10 cellular contexts compared by ENCODE assay signal in genomic region chr20:61925555-61926252, GRCh38.
DNase-seq lines count a peak whose midpoint lies in the region; TF ChIP-seq lines count a peak whose summit lies in the region.
"Had no signal": no experiment of that assay in that cellular context is flagged by ENCODE, and none has a peak within 500 bp of the region (broad histone marks: within the 10 kb centered on the region; RNA-seq: fewer than 3 reads in every experiment).

No MANE protein-coding gene starts in this region.

- H3K4me1 ChIP-seq in osteoblast (ENCODE audit: insufficient read depth, low read length) = peaks cover 8% of the 10 kb centered on the region
- H3K4me1 ChIP-seq in stomach = no peaks in the 10 kb centered on the region
- H3K4me1 ChIP-seq: thyroid gland had no signal

- peak overlapping the region; percentile 82 for H3K27ac ChIP-seq in osteoblast (ENCODE audit: low read depth, low read length)
- H3K27ac ChIP-seq in stomach = no peak overlapping the region
- H3K27ac ChIP-seq: thyroid gland had no signal

- WGBS in stomach, 5 donors = 70 to 81% (median 74%) methylated on average over 21 of the region's 21 CpGs

- H3K4me2 ChIP-seq in osteoblast (ENCODE audit: insufficient read depth, low read length) = peak overlapping the region; percentile 69

- no peak for TF ChIP-seq EP300 in stomach (IDR thresholded peaks at IDR 0.05)

- no peak for TF ChIP-seq POLR2A in stomach (IDR thresholded peaks at IDR 0.05)

- H3K4me3 ChIP-seq in osteoblast (ENCODE audit: insufficient read depth, low read length) (peak overlapping the region; percentile 52), stomach (no peak overlapping the region)
- H3K4me3 ChIP-seq: thyroid gland had no signal

- peak overlapping the region; percentile 80 for H2AFZ ChIP-seq in osteoblast (ENCODE audit: low read length)

- no peaks in the 10 kb centered on the region for H3K9me3 ChIP-seq in osteoblast (ENCODE audit: low read depth, low read length)
- no peaks in the 10 kb centered on the region for H3K9me3 ChIP-seq in stomach
- H3K9me3 ChIP-seq: thyroid gland had no signal

- no peaks in the 10 kb centered on the region for H3K79me2 ChIP-seq in osteoblast (ENCODE audit: insufficient read depth, low read length)

- H3K36me3 ChIP-seq in osteoblast (ENCODE audit: insufficient read depth, low read length) = no peaks in the 10 kb centered on the region
- no peaks in the 10 kb centered on the region for H3K36me3 ChIP-seq in stomach
- H3K36me3 ChIP-seq: thyroid gland had no signal

- TF ChIP-seq CTCF in osteoblast (IDR thresholded peaks at IDR 0.05; ENCODE audit: extremely low read depth, low read depth, low read length) (no peak), stomach (IDR thresholded peaks at IDR 0.05) (no peak)

- DNase-seq in GOT3 (lab: John Stamatoyannopoulos, UW) (peak; percentile 73), NCI-H2029 treated with DMSO at 0.1 percent for 48 hours (lab: John Stamatoyannopoulos, UW) (peak; percentile 27), amniotic epithelial cell (ENCODE audit: low read depth) (peak; percentile 10), osteoblast (ENCODE audit: insufficient read length, low spot score, missing footprints) (peak; percentile 99), stomach (no peak)
- DNase-seq in activated CD4-positive, alpha-beta T cell treated with anti-CD3 and anti-CD28 coated beads for 1 hour = no peak
- no peak for DNase-seq in activated CD4-positive, alpha-beta T cell treated with anti-CD3 and anti-CD28 coated beads, Interleukin-2, amount 50 U/mL, for 48 hours
- DNase-seq in stimulated activated CD4-positive, alpha-beta T cell treated with anti-CD3 and anti-CD28 coated beads, Interleukin-2, amount 100 ng/mL, for 48 hours = no peak
- DNase-seq: activated naive CD4-positive, alpha-beta T cell treated with Interleukin-2 at 50 U/mL for 16 hours; thyroid gland had no signal

- H4K20me1 ChIP-seq in osteoblast (ENCODE audit: insufficient read depth, low read length) = no peaks in the 10 kb centered on the region

- intact Hi-C loops in stomach (cut with DNase I; ENCODE audit: low total_unique reads) = no loop called here

- H3K27me3 ChIP-seq in osteoblast (ENCODE audit: insufficient read depth, low read length) (no peaks in the 10 kb centered on the region), stomach (peaks cover 0 to 26% (median 0%) of the 10 kb centered on the region in 3 donors)
- H3K27me3 ChIP-seq: thyroid gland had no signal

Comparison
In these comparisons a context has a peak if more than half of its experiments do, and no peak if none do; other contexts are left out.
1. DNase-seq: peak in GOT3 (single experiment), NCI-H2029 treated with DMSO at 0.1 percent for 48 hours (single experiment), amniotic epithelial cell (single experiment) and osteoblast (single experiment); none in stomach (single experiment), activated CD4-positive, alpha-beta T cell treated with anti-CD3 and anti-CD28 coated beads for 1 hour (single experiment), activated CD4-positive, alpha-beta T cell treated with anti-CD3 and anti-CD28 coated beads, Interleukin-2, amount 50 U/mL, for 48 hours (0 of 2) and stimulated activated CD4-positive, alpha-beta T cell treated with anti-CD3 and anti-CD28 coated beads, Interleukin-2, amount 100 ng/mL, for 48 hours (0 of 2).